In the genomic region with DNA sequence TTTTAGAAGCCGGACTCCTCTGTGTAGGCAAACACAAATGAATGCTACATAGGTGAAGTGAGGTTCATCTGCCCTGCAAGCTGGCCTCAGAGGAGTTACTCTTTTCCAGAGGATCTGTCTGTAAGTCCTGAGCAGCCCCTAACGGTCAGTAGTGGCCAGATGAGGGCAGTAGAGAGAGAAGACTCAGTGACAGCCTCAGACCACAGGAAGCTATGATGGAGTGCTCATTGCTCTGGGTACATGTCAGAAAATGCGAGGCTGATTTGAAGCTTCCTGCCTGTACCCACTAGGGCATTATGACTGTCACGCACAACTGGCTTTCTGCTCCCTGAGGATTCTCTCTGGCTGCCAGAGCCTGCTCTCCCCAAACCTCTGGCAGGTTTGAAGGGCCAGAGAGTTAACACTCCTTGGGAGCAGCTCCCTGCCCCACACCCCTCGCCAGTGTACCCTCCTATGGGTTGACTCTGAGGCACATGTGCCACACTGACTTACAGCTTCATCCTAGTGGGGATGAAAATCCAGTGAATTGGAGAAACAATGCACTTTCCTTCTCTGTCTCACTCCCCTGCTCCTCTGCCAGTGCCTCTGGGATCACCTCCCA, we compare ENCODE assay signal across 9 cellular contexts.
DNase-seq lines count a peak whose midpoint lies in the region; ATAC-seq, FAIRE-seq and TF ChIP-seq lines count a peak whose summit lies in the region.
"Had no signal": no experiment of that assay in that cellular context is flagged by ENCODE, and none has a peak within 500 bp of the region (broad histone marks: within the 10 kb centered on the region; RNA-seq: fewer than 3 reads in every experiment).

No MANE protein-coding gene starts in this region.

- H3K27ac ChIP-seq in SJCRH30 (no peak overlapping the region), right cardiac atrium (ENCODE audit: low read length) (no peak overlapping the region)

- H3K36me3 Mint-ChIP-seq in stimulated activated naive B cell treated with anti-CD40 and anti-IgM and Interleukin-4, amounts not matched to agents 10 μg/mL and 1 μg/mL and 100 μg/mL, for 72 hours, result no peaks in the 10 kb centered on the region
- H3K36me3 Mint-ChIP-seq: naive B cell had no signal

- DNase-seq in NCI-H2196 (lab: John Stamatoyannopoulos, UW; ENCODE audit: unreplicated experiment) (peak; percentile 2), NCI-H2196 treated with DMSO at 0.1 percent for 48 hours (lab: John Stamatoyannopoulos, UW; ENCODE audit: unreplicated experiment) (no peak), SJCRH30 (peak; percentile 43 to 78), right cardiac atrium (peak in 1 of 3 donors; percentile 9), GM12892 (ENCODE audit: insufficient read length) (no peak)
- peak; percentile 35 for DNase-seq in stimulated activated naive B cell treated with anti-CD40 and anti-IgM and Interleukin-4, amounts not matched to agents 10 μg/mL and 1 μg/mL and 100 μg/mL, for 72 hours
- DNase-seq: naive B cell had no signal

- no peaks in the 10 kb centered on the region for H3K9me3 Mint-ChIP-seq in stimulated activated naive B cell treated with anti-CD40 and anti-IgM and Interleukin-4, amounts not matched to agents 10 μg/mL and 1 μg/mL and 100 μg/mL, for 72 hours
- H3K9me3 Mint-ChIP-seq: naive B cell had no signal

- TF ChIP-seq POLR2A in GM12892 (IDR thresholded peaks at IDR 0.05; ENCODE audit: low read depth, low read length), result no peak

- ATAC-seq in GM21390 (IDR thresholded peaks at IDR 0.05; ENCODE audit: unreplicated experiment) (peak; percentile 99), HG03469 (IDR thresholded peaks at IDR 0.05; ENCODE audit: unreplicated experiment) (peak; percentile 94), right cardiac atrium (peak; percentile 57 to 60)
- ATAC-seq in stimulated activated naive B cell treated with anti-CD40 and anti-IgM and Interleukin-4, amounts not matched to agents 10 μg/mL and 1 μg/mL and 100 μg/mL, for 72 hours (replicated peaks), result peak; percentile 94 to 95

- no peak overlapping the region for H3K4me3 Mint-ChIP-seq in stimulated activated naive B cell treated with anti-CD40 and anti-IgM and Interleukin-4, amounts not matched to agents 10 μg/mL and 1 μg/mL and 100 μg/mL, for 72 hours
- H3K4me3 Mint-ChIP-seq: naive B cell had no signal

- H3K4me1 ChIP-seq in SJCRH30, result no peaks in the 10 kb centered on the region
- no peaks in the 10 kb centered on the region for H3K4me1 ChIP-seq in right cardiac atrium (ENCODE audit: control insufficient read depth, insufficient read depth, low read length)

- intact Hi-C loops in right cardiac atrium (cut with DNase I), result no loop called here

- FAIRE-seq in GM12892 (lab: Jason Lieb, UNC), result no peak

- H3K9me3 ChIP-seq in SJCRH30 (replicated peaks), result no peaks in the 10 kb centered on the region
- H3K9me3 ChIP-seq in right cardiac atrium (ENCODE audit: control insufficient read depth, low read length), result no peaks in the 10 kb centered on the region

- 34% methylated on average over 5 of the region's 5 CpGs for WGBS in right cardiac atrium

- no peaks in the 10 kb centered on the region for H3K27me3 ChIP-seq in SJCRH30
- no peaks in the 10 kb centered on the region for H3K27me3 ChIP-seq in right cardiac atrium (ENCODE audit: control insufficient read depth, insufficient read depth)

- H3K4me3 ChIP-seq in SJCRH30, result no peak overlapping the region
- H3K4me3 ChIP-seq in right cardiac atrium (ENCODE audit: low read length), result no peak overlapping the region

- H3K36me3 ChIP-seq in SJCRH30, result no peaks in the 10 kb centered on the region

- H3K27me3 Mint-ChIP-seq in stimulated activated naive B cell treated with anti-CD40 and anti-IgM and Interleukin-4, amounts not matched to agents 10 μg/mL and 1 μg/mL and 100 μg/mL, for 72 hours, result no peaks in the 10 kb centered on the region
- H3K27me3 Mint-ChIP-seq: naive B cell had no signal

- H3K4me1 Mint-ChIP-seq in stimulated activated naive B cell treated with anti-CD40 and anti-IgM and Interleukin-4, amounts not matched to agents 10 μg/mL and 1 μg/mL and 100 μg/mL, for 72 hours, result no peaks in the 10 kb centered on the region
- H3K4me1 Mint-ChIP-seq: naive B cell had no signal

- H3K27ac Mint-ChIP-seq in stimulated activated naive B cell treated with anti-CD40 and anti-IgM and Interleukin-4, amounts not matched to agents 10 μg/mL and 1 μg/mL and 100 μg/mL, for 72 hours, result no peak overlapping the region
- H3K27ac Mint-ChIP-seq: naive B cell had no signal

Comparison
In these comparisons a context has a peak if more than half of its experiments do, and no peak if none do; other contexts are left out.
1. DNase-seq: peak in NCI-H2196 (single experiment), SJCRH30 (2 of 2) and stimulated activated naive B cell treated with anti-CD40 and anti-IgM and Interleukin-4, amounts not matched to agents 10 μg/mL and 1 μg/mL and 100 μg/mL, for 72 hours (single experiment); none in NCI-H2196 treated with DMSO at 0.1 percent for 48 hours (single experiment) and GM12892 (single experiment).
2. Peak in every context shown above with its lines, with median percentiles within 50 percentile points of each other: ATAC-seq.